Comparison of ENCODE assay signal across 8 cellular contexts in the genomic region with DNA sequence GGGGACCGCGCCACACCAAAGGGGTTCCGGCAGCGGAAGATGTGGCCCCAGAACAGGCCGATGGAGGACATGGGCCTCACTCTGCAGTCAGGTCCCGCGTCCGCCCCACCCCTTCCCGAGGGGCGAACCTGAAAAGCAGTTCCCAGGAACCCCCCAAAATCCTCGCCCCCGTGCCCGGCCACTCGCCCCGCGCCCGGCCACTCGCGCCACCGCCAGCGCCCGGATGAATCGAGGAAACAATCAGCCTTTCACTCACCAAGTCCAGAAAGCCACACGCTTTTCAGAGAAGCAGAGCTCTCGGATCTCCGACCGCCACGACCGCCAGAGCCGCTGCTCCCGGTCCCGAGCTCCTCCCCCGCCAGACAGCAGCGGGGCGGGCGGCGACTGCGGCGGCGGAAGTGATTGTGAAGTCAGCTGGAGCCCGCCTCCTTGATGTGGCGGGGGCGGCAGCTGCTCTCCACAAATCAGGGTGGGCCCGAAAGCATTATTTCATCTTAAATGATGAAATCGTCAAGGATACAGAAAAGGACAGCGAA. TPM values are rescaled to one million over a fixed set of nuclear protein-coding genes. Genes with fewer than 3 reads are reported as not detected.
A peak's percentile ranks its signal among the peaks of the same experiment; 100 is the strongest.
DNase-seq lines count a peak whose midpoint lies in the region; ATAC-seq and TF ChIP-seq lines count a peak whose summit lies in the region.

TSS of gene PJA1 (minus strand) at position 338 of the 536 bp plus-strand sequence. CDS start 2,380 bp downstream, outside the sequence.

- H3K4me3 ChIP-seq in choroid plexus epithelial cell (ENCODE audit: low read depth, low read length), result peak within 1 kb of the TSS; percentile 76

- peak; percentile 36 for DNase-seq in A172 (ENCODE audit: low spot score)
- peak; percentile 33 for DNase-seq in NCI-H226
- peak; percentile 45 to 49 for DNase-seq in activated CD4-positive, alpha-beta T cell treated with anti-CD3 and anti-CD28 coated beads for 24 hours (ENCODE audit: low read depth in 2 of 2)
- peak; percentile 75 for DNase-seq in choroid plexus epithelial cell (ENCODE audit: low read depth)
- DNase-seq in kidney glomerular epithelial cell (lab: John Stamatoyannopoulos, UW), result peak; percentile 36
- peak; percentile 80 for DNase-seq in stimulated activated CD4-positive, alpha-beta T cell treated with anti-CD3 and anti-CD28 coated beads, Interleukin-15, amount 100 ng/mL, for 24 hours

- TF ChIP-seq CTCF in choroid plexus epithelial cell (conservative IDR thresholded peaks at IDR 0.05; ENCODE audit: low read depth, low read length), result no peak

- peak; percentile 85 for ATAC-seq in GM18520 (IDR thresholded peaks at IDR 0.05; ENCODE audit: unreplicated experiment)
- peak; percentile 85 for ATAC-seq in HG03064 (IDR thresholded peaks at IDR 0.05; ENCODE audit: low read depth, unreplicated experiment)

RNA-seq across cellular contexts. Expression of gene PJA1, which starts in this region (rescaled TPM):
- 32.1 and 35.5 TPM in 2 replicates for total RNA-seq in A172 (2014; rRNA removed; shearing (Covaris generic))

Comparison
In these comparisons a context has a peak if more than half of its experiments do, and no peak if none do; other contexts are left out.
1. Peak in every context shown above with its lines: DNase-seq, ATAC-seq and H3K4me3 ChIP-seq.